Comparison of ENCODE assay signal across 8 cellular contexts in the genomic region with DNA sequence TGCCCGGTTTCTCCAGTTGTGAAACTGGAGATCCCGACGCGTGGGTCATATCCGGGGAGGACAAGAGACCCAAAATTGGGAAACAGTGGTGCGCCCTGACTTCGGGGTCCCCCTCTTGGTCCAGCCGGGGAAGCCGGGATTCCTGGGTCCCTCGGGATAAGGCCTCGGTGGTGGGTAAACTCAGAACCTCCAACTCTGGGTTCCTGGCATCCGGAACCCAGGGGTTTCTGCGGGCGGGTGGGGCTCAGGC. TPM values are rescaled to one million over a fixed set of nuclear protein-coding genes. Genes with fewer than 3 reads are reported as not detected.
A peak's percentile ranks its signal among the peaks of the same experiment; 100 is the strongest.
DNase-seq lines count a peak whose midpoint lies in the region; ATAC-seq and TF ChIP-seq lines count a peak whose summit lies in the region.

No MANE protein-coding gene starts in this region.

- H3K4me3 Mint-ChIP-seq in natural killer cell, result peak overlapping the region; percentile 97

- peaks cover 60 to 80% of the 10 kb centered on the region in 2 donors for H3K4me1 Mint-ChIP-seq in natural killer cell

- peak overlapping the region; percentile 96 to 97 for H3K27ac Mint-ChIP-seq in natural killer cell

- DNase-seq in AG09309 (ENCODE audit: low read depth) (no peak), LNCaP clone FGC (ENCODE audit: low read depth) (no peak), dorsolateral prefrontal cortex (no peak), natural killer cell (no peak), GM10266 (ENCODE audit: extremely low spot score) (no peak), NCI-H2227 treated with DMSO at 0.1 percent for 48 hours (lab: John Stamatoyannopoulos, UW) (no peak), GM13977 (ENCODE audit: low spot score) (no peak)
- DNase-seq in stimulated activated naive CD4-positive, alpha-beta T cell (lab: John Stamatoyannopoulos, UW), result no peak

- no peaks in the 10 kb centered on the region for H3K9me3 Mint-ChIP-seq in natural killer cell

- intact Hi-C loops in dorsolateral prefrontal cortex (cut with DNase I), result loop anchor here in 1 of 2 donors (5.0 kb wide), 1 partner anchor 65 kb away; a partner anchor contains a TSS
- intact Hi-C loops in natural killer cell (cut with micrococcal nuclease), result no loop called here

- no peak for TF ChIP-seq CTCF in AG09309 (IDR thresholded peaks at IDR 0.05; ENCODE audit: control insufficient read depth, insufficient read depth, low read depth, low read length, missing control alignments)
- TF ChIP-seq CTCF in LNCaP clone FGC (IDR thresholded peaks at IDR 0.05; ENCODE audit: control insufficient read depth, extremely low read depth, insufficient read depth), result no peak
- TF ChIP-seq CTCF in dorsolateral prefrontal cortex (IDR thresholded peaks at IDR 0.05 in 54 of 56, conservative IDR thresholded peaks at IDR 0.05 in 2 of 56; ENCODE audit: low read depth in 1 of 56, partially characterized antibody in 56 of 56), result no peak
- TF ChIP-seq CTCF in natural killer cell (IDR thresholded peaks at IDR 0.05), result no peak
- TF ChIP-seq CTCF in GM10266 (IDR thresholded peaks at IDR 0.05; ENCODE audit: control insufficient read depth, insufficient read depth, low read depth, missing control alignments), result no peak
- no peak for TF ChIP-seq CTCF in GM13977 (IDR thresholded peaks at IDR 0.05; ENCODE audit: extremely low read depth, insufficient read depth, missing control alignments)

- peaks cover 0 to 10% (median 0%) of the 10 kb centered on the region in 45 donors for H3K27me3 ChIP-seq in dorsolateral prefrontal cortex

- no peaks in the 10 kb centered on the region for H3K27me3 Mint-ChIP-seq in natural killer cell (ENCODE audit: low read depth in 2 of 2)

- in situ Hi-C loops in GM13977 (cut with MboI; ENCODE audit: low pct_unique_long_range_greater_than_20kb, low sequenced_read_pairs, unreplicated experiment), result no loop called here

- H3K36me3 Mint-ChIP-seq in natural killer cell, result peaks cover 7% of the 10 kb centered on the region

- H3K27ac ChIP-seq in dorsolateral prefrontal cortex, result peak overlapping the region; percentile 65 to 98 (median 93)

- ATAC-seq in natural killer cell, result no peak

- H3K4me3 ChIP-seq in AG09309 (ENCODE audit: control insufficient read depth, low read depth, low read length) (peak overlapping the region; percentile 88), LNCaP clone FGC (ENCODE audit: low read depth, low read length) (peak overlapping the region; percentile 98), dorsolateral prefrontal cortex (peak overlapping the region; percentile 49 to 96 (median 78))

RNA-seq across cellular contexts. Expression of a gene that starts 0.7 kb away (rescaled TPM):
- total RNA-seq in dorsolateral prefrontal cortex (100 to 1,000 TPM in 17 of 120 experiments, 10 to 100 TPM in 99, 1 to 10 TPM in 4; 7.0 to 246 (median 38.2) TPM), natural killer cell (1,000 to 10,000 TPM; 1,232 to 2,074 (median 1,769) TPM)

RNA-seq across cellular contexts. Expression of a gene that starts 5.2 kb away (rescaled TPM):
- 10 to 100 TPM in 50 of 120 experiments, 1 to 10 TPM in 70; 2.1 to 25.5 (median 9.2) TPM for total RNA-seq in dorsolateral prefrontal cortex
- 100 to 1,000 TPM in 1 of 3 donors, 10 to 100 TPM in 2; 70.2 to 129 (median 80.7) TPM for total RNA-seq in natural killer cell

RNA-seq across cellular contexts. Expression of a gene that starts 16.1 kb away (rescaled TPM):
- total RNA-seq in dorsolateral prefrontal cortex (10 to 100 TPM; 41.8 to 99.7 (median 69.9) TPM), natural killer cell (10 to 100 TPM; 37.5 to 49.1 (median 45.9) TPM)

RNA-seq across cellular contexts. Expression of a gene that starts 16.4 kb away (rescaled TPM):
- total RNA-seq in dorsolateral prefrontal cortex (10 to 100 TPM; 33.5 to 65.7 (median 46.2) TPM), natural killer cell (10 to 100 TPM; 54.3 to 80.9 (median 68.3) TPM)

RNA-seq across cellular contexts. Expression of a gene that starts 28.4 kb away (rescaled TPM):
- total RNA-seq in dorsolateral prefrontal cortex (100 to 1,000 TPM; 365 to 780 (median 506) TPM), natural killer cell (1,000 to 10,000 TPM; 1,227 to 1,543 (median 1,399) TPM)

Comparison
In these comparisons a context has a peak if more than half of its experiments do, and no peak if none do; other contexts are left out.
1. RNA of a gene that starts 0.7 kb away (total RNA-seq): 1,232 to 2,074 TPM in natural killer cell; 7.0 to 246 TPM in dorsolateral prefrontal cortex; every median in the first group is over 4 times any median in the second.
2. Peak in every context shown above with its lines, with median percentiles within 50 percentile points of each other: H3K4me3 ChIP-seq.